21 cellular contexts compared by ENCODE assay signal in the genomic region with DNA sequence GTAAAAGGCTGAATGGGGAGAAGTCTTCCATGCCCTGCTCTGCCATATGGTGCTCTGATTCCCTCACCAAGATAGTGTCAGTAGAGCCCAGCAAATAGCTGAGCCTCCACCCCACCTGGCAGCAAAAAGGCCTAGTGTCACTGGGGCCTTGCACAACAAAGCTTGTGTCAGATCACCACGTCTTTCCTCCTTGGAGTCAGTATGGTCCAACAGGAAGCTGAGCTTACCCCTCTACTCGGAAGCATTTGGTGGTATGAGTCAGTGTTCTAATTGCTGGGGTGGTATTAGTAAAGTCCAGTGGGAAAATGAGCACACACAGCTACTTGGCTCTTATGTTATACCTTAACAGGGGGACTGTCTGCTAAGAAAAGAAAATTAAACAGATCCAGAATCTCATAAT. TPM values are rescaled to one million over a fixed set of nuclear protein-coding genes. Genes with fewer than 3 reads are reported as not detected.
DNase-seq lines count a peak whose midpoint lies in the region; ATAC-seq and TF ChIP-seq lines count a peak whose summit lies in the region.
"Had no signal": no experiment of that assay in that cellular context is flagged by ENCODE, and none has a peak within 500 bp of the region (broad histone marks: within the 10 kb centered on the region; RNA-seq: fewer than 3 reads in every experiment).

No MANE protein-coding gene starts in this region.

- no peaks in the 10 kb centered on the region for H4K20me1 ChIP-seq in osteoblast (ENCODE audit: insufficient read depth, low read length)

- no peak for TF ChIP-seq CTCF in cardiac fibroblast (IDR thresholded peaks at IDR 0.05; ENCODE audit: low read depth, low read length)
- TF ChIP-seq CTCF in osteoblast (IDR thresholded peaks at IDR 0.05; ENCODE audit: extremely low read depth, low read depth, low read length) = no peak

- H2AFZ ChIP-seq in osteoblast (ENCODE audit: low read length) = peak overlapping the region; percentile 30

- H3K36me3 ChIP-seq in MG63 = no peaks in the 10 kb centered on the region
- no peaks in the 10 kb centered on the region for H3K36me3 ChIP-seq in osteoblast (ENCODE audit: insufficient read depth, low read length)
- H3K36me3 ChIP-seq: left lung, SJCRH30, tibial artery had no signal

- H3K79me2 ChIP-seq in osteoblast (ENCODE audit: insufficient read depth, low read length) = no peaks in the 10 kb centered on the region

- no peak overlapping the region for H3K27ac ChIP-seq in osteoblast (ENCODE audit: low read depth, low read length)
- H3K27ac ChIP-seq: left lung, SJCRH30, tibial artery, VCaP had no signal

- peak; percentile 40 for DNase-seq in EL
- DNase-seq in MG63 = peak; percentile 52
- DNase-seq in cardiac fibroblast (ENCODE audit: low read depth in 2 of 2) = peak; percentile 9 to 50
- DNase-seq in osteoblast (ENCODE audit: insufficient read length, low spot score, missing footprints) = peak; percentile 46
- DNase-seq in CD1c-positive myeloid dendritic cell (ENCODE audit: extremely low spot score) = no peak
- no peak for DNase-seq in NCI-H526 treated with DMSO at 0.1 percent for 48 hours (lab: John Stamatoyannopoulos, UW)
- DNase-seq: activated CD4-positive, alpha-beta T cell treated with anti-CD3 and anti-CD28 coated beads, Interleukin-2, amount 50 U/mL, for 48 hours; activated gamma-delta T cell; AML-193; DMS79; left lung; NCI-H146; NCI-H748 treated with DMSO at 0.1 percent for 48 hours; posterior cingulate gyrus; SJCRH30; stimulated activated CD4-positive, alpha-beta T cell treated with anti-CD3 and anti-CD28 coated beads, Interleukin-2, amount 100 ng/mL, for 24 hours; stimulated activated naive CD8-positive, alpha-beta T cell treated with anti-CD3 and anti-CD28 coated beads, Interleukin-15, Interleukin-2, amounts not matched to agents 100 U/mL and 50 U/mL, for 24 hours; T-helper 2 cell; tibial artery had no signal

- no peaks in the 10 kb centered on the region for H3K4me1 ChIP-seq in osteoblast (ENCODE audit: insufficient read depth, low read length)
- H3K4me1 ChIP-seq: left lung, SJCRH30, tibial artery had no signal

- H3K4me3 ChIP-seq in MG63 = no peak overlapping the region
- no peak overlapping the region for H3K4me3 ChIP-seq in cardiac fibroblast (replicated peaks in 1 of 2; ENCODE audit: low read depth in 2 of 2, low read length in 2 of 2)
- H3K4me3 ChIP-seq in osteoblast (ENCODE audit: insufficient read depth, low read length) = no peak overlapping the region
- H3K4me3 ChIP-seq: left lung, SJCRH30, tibial artery had no signal

- H3K27me3 ChIP-seq in MG63 = no peaks in the 10 kb centered on the region
- H3K27me3 ChIP-seq in osteoblast (ENCODE audit: insufficient read depth, low read length) = no peaks in the 10 kb centered on the region
- H3K27me3 ChIP-seq: left lung, SJCRH30 had no signal

- no peak overlapping the region for H3K4me2 ChIP-seq in osteoblast (ENCODE audit: insufficient read depth, low read length)

- no peaks in the 10 kb centered on the region for H3K9me3 ChIP-seq in MG63
- H3K9me3 ChIP-seq in osteoblast (ENCODE audit: low read depth, low read length) = no peaks in the 10 kb centered on the region
- H3K9me3 ChIP-seq: left lung, SJCRH30, tibial artery had no signal

- no peak for ATAC-seq in HG02678 (IDR thresholded peaks at IDR 0.05; ENCODE audit: unreplicated experiment)
- ATAC-seq: left lung; stimulated activated naive CD8-positive, alpha-beta T cell treated with anti-CD3 and anti-CD28 coated beads, Interleukin-15, Interleukin-2, amounts not matched to agents 100 U/mL and 50 U/mL, for 24 hours had no signal

RNA-seq across cellular contexts. Expression of a gene that starts 18.7 kb away (rescaled TPM):
- 5.4 and 12.0 TPM in 2 replicates for total RNA-seq in MG63 (2014; rRNA removed; shearing (Covaris generic); ENCODE audit: low replicate concordance)
- total RNA-seq in osteoblast = 5.9 and 10.9 TPM in 2 replicates

Comparison
In these comparisons a context has a peak if more than half of its experiments do, and no peak if none do; other contexts are left out.
1. DNase-seq: peak in EL (single experiment), MG63 (single experiment), cardiac fibroblast (2 of 2) and osteoblast (single experiment); none in CD1c-positive myeloid dendritic cell (single experiment) and NCI-H526 treated with DMSO at 0.1 percent for 48 hours (single experiment).